Comparison of ENCODE assay signal across 8 cellular contexts in genomic region chr21:25735221-25735894, GRCh38. TPM values are rescaled to one million over a fixed set of nuclear protein-coding genes. Genes with fewer than 3 reads are reported as not detected.
DNase-seq lines count a peak whose midpoint lies in the region; ATAC-seq and TF ChIP-seq lines count a peak whose summit lies in the region.

No MANE protein-coding gene starts in this region.

- ATAC-seq in GM19035 (IDR thresholded peaks at IDR 0.05; ENCODE audit: unreplicated experiment) (peak; percentile 67), HG03354 (IDR thresholded peaks at IDR 0.05; ENCODE audit: poor library complexity, severe bottlenecking, unreplicated experiment) (peak; percentile 70), left lung (peak; percentile 87)

- H3K9me3 ChIP-seq in left lung, result no peaks in the 10 kb centered on the region

- no peaks in the 10 kb centered on the region for H3K27me3 ChIP-seq in left lung

- DNase-seq in AG20443 (ENCODE audit: low spot score) (peak; percentile 85), NCI-H510A treated with DMSO at 0.1 percent for 48 hours (lab: John Stamatoyannopoulos, UW) (peak; percentile 62), dedifferentiated amniotic fluid mesenchymal stem cell (ENCODE audit: extremely low spot score) (peak; percentile 73), left lung (peak; percentile 94)
- peak; percentile 88 for DNase-seq in activated CD4-positive, alpha-beta T cell treated with anti-CD3 and anti-CD28 coated beads, Interleukin-2, amount 50 U/mL, for 1 hour
- DNase-seq in stimulated activated CD4-positive, alpha-beta T cell treated with anti-CD3 and anti-CD28 coated beads, Interleukin-2, amount 100 ng/mL, for 4 hours (ENCODE audit: low read depth), result peak; percentile 81

- H3K27ac ChIP-seq in left lung, result peak overlapping the region; percentile 98 to 99

- peaks cover 7 to 36% of the 10 kb centered on the region in 2 donors for H3K4me1 ChIP-seq in left lung

- peak overlapping the region; percentile 83 to 87 for H3K4me3 ChIP-seq in left lung

- TF ChIP-seq CTCF in left lung (IDR thresholded peaks at IDR 0.05), result no peak

- H3K36me3 ChIP-seq in left lung, result peaks cover 0 to 1% of the 10 kb centered on the region in 2 donors

- intact Hi-C loops in left lung (cut with DNase I), result no loop called here

RNA-seq across cellular contexts. Expression of gene GABPA, which starts 0.6 kb away (rescaled TPM):
- total RNA-seq in left lung, result 10 to 100 TPM; 23.5 to 23.6 TPM

RNA-seq across cellular contexts. Expression of gene ATP5PF, which starts 0.7 kb away (rescaled TPM):
- 100 to 1,000 TPM; 102 to 104 TPM for total RNA-seq in left lung

Comparison
In these comparisons a context has a peak if more than half of its experiments do, and no peak if none do; other contexts are left out.
1. Peak in every context shown above with its lines: DNase-seq, ATAC-seq, H3K4me3 ChIP-seq and H3K27ac ChIP-seq.